ENCODE assay signal across 17 cellular contexts in genomic region chr15:84987949-84988624, GRCh38. TPM values are rescaled to one million over a fixed set of nuclear protein-coding genes. Genes with fewer than 3 reads are reported as not detected.
DNase-seq lines count a peak whose midpoint lies in the region; ATAC-seq and TF ChIP-seq lines count a peak whose summit lies in the region.
"Had no signal": no experiment of that assay in that cellular context is flagged by ENCODE, and none has a peak within 500 bp of the region (broad histone marks: within the 10 kb centered on the region; RNA-seq: fewer than 3 reads in every experiment).

No MANE protein-coding gene starts in this region.

- H3K4me3 ChIP-seq in foreskin fibroblast (ENCODE audit: low read depth in 1 of 2, low read length in 2 of 2): no peak overlapping the region
- no peak overlapping the region for H3K4me3 ChIP-seq in left ventricle myocardium inferior
- no peak overlapping the region for H3K4me3 ChIP-seq in smooth muscle cell
- H3K4me3 ChIP-seq: hepatocyte, lower lobe of right lung had no signal

- peaks cover 58% of the 10 kb centered on the region for H3K79me2 ChIP-seq in smooth muscle cell (ENCODE audit: low read depth)

- ATAC-seq in activated CD4-positive, alpha-beta T cell treated with anti-CD3 and anti-CD28 coated beads for 36 hours: peak; percentile 33
- ATAC-seq in GM21529 (IDR thresholded peaks at IDR 0.05; ENCODE audit: unreplicated experiment): peak; percentile 61
- peak; percentile 60 to 69 for ATAC-seq in naive thymus-derived CD8-positive, alpha-beta T cell

- H3F3A ChIP-seq in smooth muscle cell (ENCODE audit: low read depth): no peaks in the 10 kb centered on the region

- no peak overlapping the region for H3K4me3 Mint-ChIP-seq in activated CD4-positive, alpha-beta T cell treated with anti-CD3 and anti-CD28 coated beads for 36 hours
- peak overlapping the region in 8 of 10 donors; percentile 2 to 75 (median 54) for H3K4me3 Mint-ChIP-seq in naive thymus-derived CD8-positive, alpha-beta T cell

- H3K4me1 ChIP-seq in left ventricle myocardium inferior: peaks cover 94% of the 10 kb centered on the region
- H3K4me1 ChIP-seq in smooth muscle cell (ENCODE audit: low read depth): no peaks in the 10 kb centered on the region

- no peak overlapping the region for H3K9ac ChIP-seq in smooth muscle cell (ENCODE audit: low read depth)

- intact Hi-C loops in activated CD4-positive, alpha-beta T cell treated with anti-CD3 and anti-CD28 coated beads for 36 hours (cut with DNase I, micrococcal nuclease): loop anchor here (5.0 to 10.0 kb wide), 2 partner anchors 84 to 397 kb away; partner anchors contain the start of gene AKAP13 (in 1 of the 2)
- intact Hi-C loops in left ventricle myocardium inferior (cut with micrococcal nuclease): no loop called here

- H3K4me1 Mint-ChIP-seq in activated CD4-positive, alpha-beta T cell treated with anti-CD3 and anti-CD28 coated beads for 36 hours: peaks cover 84% of the 10 kb centered on the region
- H3K4me1 Mint-ChIP-seq in naive thymus-derived CD8-positive, alpha-beta T cell: peaks cover 31 to 85% (median 60%) of the 10 kb centered on the region in 4 donors

- TF ChIP-seq CTCF in foreskin fibroblast (IDR thresholded peaks at IDR 0.05; ENCODE audit: low read depth, low read length) (no peak), left ventricle myocardium inferior (IDR thresholded peaks at IDR 0.05; ENCODE audit: borderline replicate concordance) (no peak), smooth muscle cell (IDR thresholded peaks at IDR 0.05; ENCODE audit: borderline replicate concordance, insufficient read depth, poor library complexity, severe bottlenecking) (no peak)

- H3K36me3 ChIP-seq in left ventricle myocardium inferior (no peaks in the 10 kb centered on the region), smooth muscle cell (ENCODE audit: low read depth) (no peaks in the 10 kb centered on the region)
- H3K36me3 ChIP-seq: lower lobe of right lung had no signal

- H3K27ac ChIP-seq in left ventricle myocardium inferior (replicated peaks) (no peak overlapping the region), smooth muscle cell (ENCODE audit: low read depth) (no peak overlapping the region)
- H3K27ac ChIP-seq: hepatocyte, lower lobe of right lung had no signal

- no peak overlapping the region for H2AFZ ChIP-seq in smooth muscle cell (ENCODE audit: low read depth)
- H2AFZ ChIP-seq: hepatocyte had no signal

- H4K20me1 ChIP-seq in smooth muscle cell (ENCODE audit: low read depth): peaks cover 99% of the 10 kb centered on the region

- 93% methylated on average over 3 of the region's 3 CpGs for WGBS in smooth muscle cell (ENCODE audit: low lambda C conversion rate)

- POLR2A ChIA-PET in activated CD4-positive, alpha-beta T cell treated with anti-CD3 and anti-CD28 coated beads for 36 hours (lab: Charles Lee): no interaction called here
- POLR2A ChIA-PET in naive thymus-derived CD8-positive, alpha-beta T cell (lab: Charles Lee): interaction anchor here (0.6 to 1.9 kb wide), 3 partner anchors 8 to 805 kb away, joined by 3 to 9 read pairs (median 6); no protein-coding TSS in a partner anchor

- no peaks in the 10 kb centered on the region for H3K27me3 Mint-ChIP-seq in activated CD4-positive, alpha-beta T cell treated with anti-CD3 and anti-CD28 coated beads for 36 hours
- no peaks in the 10 kb centered on the region for H3K27me3 Mint-ChIP-seq in naive thymus-derived CD8-positive, alpha-beta T cell

- H3K27me3 ChIP-seq in left ventricle myocardium inferior (ENCODE audit: low read depth): no peaks in the 10 kb centered on the region
- H3K27me3 ChIP-seq in smooth muscle cell (ENCODE audit: low read depth): no peaks in the 10 kb centered on the region
- H3K27me3 ChIP-seq: hepatocyte had no signal

- no peaks in the 10 kb centered on the region for H3K9me3 ChIP-seq in left ventricle myocardium inferior (replicated peaks)
- no peaks in the 10 kb centered on the region for H3K9me3 ChIP-seq in smooth muscle cell (replicated peaks; ENCODE audit: low read depth)
- H3K9me3 ChIP-seq: lower lobe of right lung had no signal

- no peaks in the 10 kb centered on the region for H3K9me3 Mint-ChIP-seq in activated CD4-positive, alpha-beta T cell treated with anti-CD3 and anti-CD28 coated beads for 36 hours (ENCODE audit: low read depth)
- no peaks in the 10 kb centered on the region for H3K9me3 Mint-ChIP-seq in naive thymus-derived CD8-positive, alpha-beta T cell

- H3K27ac Mint-ChIP-seq in activated CD4-positive, alpha-beta T cell treated with anti-CD3 and anti-CD28 coated beads for 36 hours: peak overlapping the region; percentile 75
- peak overlapping the region; percentile 28 to 96 (median 80) for H3K27ac Mint-ChIP-seq in naive thymus-derived CD8-positive, alpha-beta T cell

- H3K36me3 Mint-ChIP-seq in activated CD4-positive, alpha-beta T cell treated with anti-CD3 and anti-CD28 coated beads for 36 hours (ENCODE audit: low read depth): peaks cover 1% of the 10 kb centered on the region
- H3K36me3 Mint-ChIP-seq in naive thymus-derived CD8-positive, alpha-beta T cell: no peaks in the 10 kb centered on the region

- CTCF ChIA-PET in activated CD4-positive, alpha-beta T cell treated with anti-CD3 and anti-CD28 coated beads for 36 hours (lab: Charles Lee): interaction anchor here (0.7 to 1.7 kb wide), 9 partner anchors 8 to 85 kb away, joined by 3 to 7 read pairs (median 4); no protein-coding TSS in a partner anchor

- no peak overlapping the region for H3K4me2 ChIP-seq in smooth muscle cell
- H3K4me2 ChIP-seq: hepatocyte had no signal

- no peak for DNase-seq in activated CD4-positive, alpha-beta T cell treated with anti-CD3 and anti-CD28 coated beads for 36 hours
- DNase-seq in activated CD4-positive, alpha-beta T cell treated with anti-CD3 and anti-CD28 coated beads for 48 hours: no peak
- peak; percentile 33 for DNase-seq in RPMI8226
- DNase-seq in naive thymus-derived CD8-positive, alpha-beta T cell: no peak
- DNase-seq in foreskin fibroblast: no peak
- no peak for DNase-seq in left ventricle myocardium inferior
- no peak for DNase-seq in smooth muscle cell (lab: John Stamatoyannopoulos, UW; ENCODE audit: unreplicated experiment)
- DNase-seq: activated CD4-positive, CD25-positive, alpha-beta regulatory T cell treated with anti-CD3 and anti-CD28 coated beads, Interleukin-2, amount 50 U/mL, for 72 hours; erythroblast; Karpas-422; lower lobe of right lung; NCI-H2029; occipital lobe; OCI-M1; SW 1271 had no signal

RNA-seq across cellular contexts. Expression of gene PDE8A, which starts 6.4 kb away (rescaled TPM):
- total RNA-seq in activated CD4-positive, alpha-beta T cell treated with anti-CD3 and anti-CD28 coated beads for 36 hours: 10 to 100 TPM; 21.3 to 28.7 TPM
- 10 to 100 TPM; 24.7 to 32.3 TPM for total RNA-seq in naive thymus-derived CD8-positive, alpha-beta T cell
- 1 to 10 TPM in 1 of 3 donors, under 1 TPM in 2; 0.90 to 3.0 (median 0.93) TPM for polyA plus RNA-seq in naive thymus-derived CD8-positive, alpha-beta T cell
- total RNA-seq in left ventricle myocardium inferior: 17.8 TPM
- total RNA-seq in smooth muscle cell: 17.5 and 19.8 TPM in 2 replicates
- polyA plus RNA-seq in smooth muscle cell: 4.3 and 5.5 TPM in 2 replicates
